In the genomic region with DNA sequence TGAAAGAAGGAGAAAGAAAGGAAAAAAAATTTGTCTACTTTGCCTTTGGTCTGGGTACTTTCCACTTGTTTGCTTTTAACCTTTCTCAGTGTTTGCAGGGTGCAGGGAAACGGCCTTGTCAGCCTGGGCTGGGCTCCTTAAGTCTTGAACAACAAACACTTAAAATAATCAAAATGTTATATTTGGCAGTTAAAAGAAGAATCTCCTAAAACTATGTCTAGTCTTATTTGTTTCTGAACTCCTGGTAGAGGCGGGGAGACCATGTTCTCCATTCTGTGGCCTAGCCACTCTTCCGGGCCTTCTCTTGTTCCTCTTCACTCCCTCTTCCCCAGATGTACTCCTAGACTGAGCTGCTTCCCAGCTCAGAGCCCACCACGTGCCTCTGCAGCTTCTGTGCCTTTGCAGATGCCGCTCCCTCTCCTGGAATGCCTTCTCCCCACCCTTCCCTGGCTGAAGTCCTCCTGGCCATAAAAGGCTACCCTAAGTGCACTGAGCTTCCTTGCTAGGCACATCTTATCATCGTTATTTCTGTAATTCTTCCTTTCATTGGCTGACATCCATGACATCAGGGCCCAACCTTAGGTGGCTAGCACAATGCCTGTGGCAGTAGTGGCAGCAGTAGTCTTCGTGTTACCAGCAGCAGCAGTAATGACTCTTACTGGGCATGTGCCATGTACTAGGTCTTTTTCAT, we compare ENCODE assay signal across 9 cellular contexts.
A peak's percentile ranks its signal among the peaks of the same experiment; 100 is the strongest.
DNase-seq lines count a peak whose midpoint lies in the region; ATAC-seq and TF ChIP-seq lines count a peak whose summit lies in the region.
"Had no signal": no experiment of that assay in that cellular context is flagged by ENCODE, and none has a peak within 500 bp of the region (broad histone marks: within the 10 kb centered on the region; RNA-seq: fewer than 3 reads in every experiment).

No MANE protein-coding gene starts in this region.

- no peaks in the 10 kb centered on the region for H3K36me3 ChIP-seq in Peyer's patch

- H2AFZ ChIP-seq in H9 (ENCODE audit: low read length), result no peak overlapping the region

- no peaks in the 10 kb centered on the region for H3K79me1 ChIP-seq in H9 (ENCODE audit: insufficient read depth, low read depth, low read length, poor library complexity, severe bottlenecking)

- no peak overlapping the region for H3K18ac ChIP-seq in H9 (ENCODE audit: insufficient read length, low read depth, low read length)

- H2BK12ac ChIP-seq in H9 (ENCODE audit: insufficient read length, low read depth, low read length), result no peak overlapping the region

- H3K9me3 ChIP-seq in Peyer's patch, result no peaks in the 10 kb centered on the region
- H3K9me3 ChIP-seq in H9 (ENCODE audit: control insufficient read depth, low read depth, low read length), result no peaks in the 10 kb centered on the region

- no peak overlapping the region for H4K8ac ChIP-seq in H9 (replicated peaks; ENCODE audit: insufficient read length, low read depth, low read length)

- no peak overlapping the region for H4K5ac ChIP-seq in H9 (ENCODE audit: insufficient read length, low read depth, low read length)

- H3K4me3 ChIP-seq in Peyer's patch (no peak overlapping the region), fibroblast of villous mesenchyme (ENCODE audit: low read depth, low read length) (no peak overlapping the region)

- H2BK120ac ChIP-seq in H9 (ENCODE audit: low read depth, low read length, poor library complexity, severe bottlenecking), result no peak overlapping the region

- H2AK5ac ChIP-seq in H9 (ENCODE audit: insufficient read length, low read length), result no peak overlapping the region

- peaks cover 0 to 12% (median 4%) of the 10 kb centered on the region in 4 donors for H3K4me1 ChIP-seq in Peyer's patch
- H3K4me1 ChIP-seq in H9 (ENCODE audit: insufficient read depth, low read length), result peaks cover 2% of the 10 kb centered on the region; the same call in 1 of the 2 replicates

- no peak overlapping the region for H3K4me2 ChIP-seq in H9 (ENCODE audit: insufficient read depth, insufficient read length, low read length)

- TF ChIP-seq CTCF in Peyer's patch (IDR thresholded peaks at IDR 0.05), result no peak
- no peak for TF ChIP-seq CTCF in fibroblast of villous mesenchyme (IDR thresholded peaks at IDR 0.05; ENCODE audit: insufficient read depth, low read depth, low read length)
- no peak for TF ChIP-seq CTCF in osteocyte (IDR thresholded peaks at IDR 0.05)
- no peak for TF ChIP-seq CTCF in H9 (conservative IDR thresholded peaks at IDR 0.05)

- H3K27me3 Mint-ChIP-seq in osteocyte (ENCODE audit: unreplicated experiment) (no peaks in the 10 kb centered on the region), H9 (ENCODE audit: low read depth) (peaks cover 5% of the 10 kb centered on the region)

- H3K9me3 Mint-ChIP-seq in osteocyte (ENCODE audit: unreplicated experiment), result peaks cover 4% of the 10 kb centered on the region
- H3K9me3 Mint-ChIP-seq in H9, result peaks cover 0 to 4% of the 10 kb centered on the region in 2 experiments; a peak in 1 of 5 replicates

- H3K56ac ChIP-seq in H9 (ENCODE audit: insufficient read length, low read depth, low read length), result no peak overlapping the region

- H2BK20ac ChIP-seq in H9 (ENCODE audit: low read depth, low read length, poor library complexity, severe bottlenecking), result no peak overlapping the region

- H3K36me3 Mint-ChIP-seq in osteocyte (ENCODE audit: unreplicated experiment) (no peaks in the 10 kb centered on the region), H9 (ENCODE audit: insufficient read depth in 1 of 3, low read depth in 3 of 3) (peaks cover 0 to 4% (median 0%) of the 10 kb centered on the region in 3 experiments; a peak in 3 of 7 replicates)

- H3K4me3 Mint-ChIP-seq in osteocyte (ENCODE audit: unreplicated experiment), result no peak overlapping the region
- no peak overlapping the region; a peak in 1 of 5 replicates for H3K4me3 Mint-ChIP-seq in H9

- H3K79me2 ChIP-seq in H9 (ENCODE audit: insufficient read depth, low read length), result no peaks in the 10 kb centered on the region

- H3K23me2 ChIP-seq in H9 (ENCODE audit: insufficient read length, low read depth, low read length, poor library complexity, severe bottlenecking), result no peaks in the 10 kb centered on the region

- WGBS in H9 (ENCODE audit: extremely low coverage, insufficient read length, low lambda C conversion rate), result no CpG with 5 or more reads among the region's 7 CpGs

- no peak overlapping the region for H3K23ac ChIP-seq in H9 (ENCODE audit: insufficient read length, low read depth, low read length)

- no peaks in the 10 kb centered on the region for H4K20me1 ChIP-seq in H9 (ENCODE audit: control insufficient read depth, insufficient read depth, insufficient read length)

- H2BK5ac ChIP-seq in H9 (ENCODE audit: insufficient read length, low read length), result no peak overlapping the region

- H3K27ac ChIP-seq in Peyer's patch (peak overlapping the region; percentile 61 to 70 (median 65)), H9 (ENCODE audit: insufficient read length, low read depth, low read length) (no peak overlapping the region)

- H2BK15ac ChIP-seq in H9 (ENCODE audit: low read depth, low read length), result no peak overlapping the region

- ATAC-seq in GM18867 (IDR thresholded peaks at IDR 0.05; ENCODE audit: unreplicated experiment), result no peak

- H3K9ac ChIP-seq in H9 (ENCODE audit: extremely low read depth, insufficient read length, low read length), result no peak overlapping the region

- no peak overlapping the region for H4K91ac ChIP-seq in H9 (ENCODE audit: insufficient read length, low read depth, low read length)

- peak in 1 of 2 donors; percentile 42 for TF ChIP-seq POLR2A in Peyer's patch (IDR thresholded peaks at IDR 0.05)

- peak; percentile 40 for DNase-seq in CD1c-positive myeloid dendritic cell (ENCODE audit: extremely low spot score)
- peak in 2 of 3 donors; percentile 79 to 84 for DNase-seq in Peyer's patch
- DNase-seq in fibroblast of villous mesenchyme (ENCODE audit: low read depth), result peak; percentile 63
- no peak for DNase-seq in osteocyte (ENCODE audit: extremely low spot score, unreplicated experiment)
- no peak for DNase-seq in NCI-H526 treated with DMSO at 0.1 percent for 48 hours (lab: John Stamatoyannopoulos, UW)
- no peak for DNase-seq in SKM-1 treated with dmso at 0.1 percent for 144 hours (lab: John Stamatoyannopoulos, UW; ENCODE audit: unreplicated experiment)
- no peak for DNase-seq in H9
- DNase-seq: NCI-H510A had no signal

- H3K27me3 ChIP-seq in Peyer's patch (no peaks in the 10 kb centered on the region), H9 (ENCODE audit: insufficient read depth, low read length) (no peaks in the 10 kb centered on the region)

- H3K4ac ChIP-seq in H9 (ENCODE audit: low read depth, low read length), result no peak overlapping the region

- H3K27ac Mint-ChIP-seq in osteocyte (ENCODE audit: unreplicated experiment) (peak overlapping the region; percentile 66), H9 (peak overlapping the region in 1 of 3 experiments; percentile 29; a peak in 1 of 7 replicates)

- peaks cover 39% of the 10 kb centered on the region for H3K4me1 Mint-ChIP-seq in osteocyte (ENCODE audit: unreplicated experiment)
- H3K4me1 Mint-ChIP-seq in H9, result peaks cover 36 to 41% of the 10 kb centered on the region in 2 experiments

- no peak overlapping the region for H3K14ac ChIP-seq in H9 (ENCODE audit: insufficient read depth, low read length)

- H3T11ph ChIP-seq in H9 (ENCODE audit: low read length), result no peak overlapping the region

Comparison
In these comparisons a context has a peak if more than half of its experiments do, and no peak if none do; other contexts are left out.
1. DNase-seq: peak in CD1c-positive myeloid dendritic cell (single experiment), Peyer's patch (2 of 3) and fibroblast of villous mesenchyme (single experiment); none in osteocyte (single experiment), NCI-H526 treated with DMSO at 0.1 percent for 48 hours (single experiment), SKM-1 treated with dmso at 0.1 percent for 144 hours (single experiment) and H9 (single experiment).